ENCODE assay signal across 22 cellular contexts in genomic region chr2:71005271-71006202, GRCh38. TPM values are rescaled to one million over a fixed set of nuclear protein-coding genes. Genes with fewer than 3 reads are reported as not detected.
A peak's percentile ranks its signal among the peaks of the same experiment; 100 is the strongest.
DNase-seq lines count a peak whose midpoint lies in the region; ATAC-seq, FAIRE-seq and TF ChIP-seq lines count a peak whose summit lies in the region.
"Had no signal": no experiment of that assay in that cellular context is flagged by ENCODE, and none has a peak within 500 bp of the region (broad histone marks: within the 10 kb centered on the region; RNA-seq: fewer than 3 reads in every experiment).

No MANE protein-coding gene starts in this region.

- H2AFZ ChIP-seq in H1 (ENCODE audit: low read length), result no peak overlapping the region
- H2AFZ ChIP-seq in neuronal stem cell (ENCODE audit: low read length), result no peak overlapping the region

- TF ChIP-seq POLR2A in H1 (IDR thresholded peaks at IDR 0.05; ENCODE audit: control extremely low read depth in 1 of 2, low read depth in 2 of 2, low read length in 2 of 2), result no peak

- H3K4ac ChIP-seq in H1 (replicated peaks; ENCODE audit: insufficient read length, low read depth, low read length), result no peak overlapping the region
- no peak overlapping the region for H3K4ac ChIP-seq in neuronal stem cell (ENCODE audit: low read length)

- H4K5ac ChIP-seq in H1 (ENCODE audit: insufficient read length, low read depth, low read length), result no peak overlapping the region

- H3K14ac ChIP-seq in H1 (ENCODE audit: insufficient read length) (no peak overlapping the region), neuronal stem cell (ENCODE audit: low read length) (no peak overlapping the region)

- POLR2A ChIA-PET in GM10248 (lab: Yijun Ruan, JAX) (no interaction called here), H1 (lab: Charles Lee; ENCODE audit: partially characterized antibody) (no interaction called here)

- TF ChIP-seq EP300 in H1 (IDR thresholded peaks at IDR 0.05; ENCODE audit: borderline replicate concordance in 1 of 2, low read depth in 2 of 2, low read length in 2 of 2), result no peak

- H3K4me3 ChIP-seq in H1 (ENCODE audit: extremely low read depth in 1 of 4, insufficient read depth in 2 of 4, low read depth in 3 of 4, low read length in 4 of 4), result no peak overlapping the region
- H3K4me3 ChIP-seq in neuronal stem cell (ENCODE audit: low read length in 2 of 2), result no peak overlapping the region
- H3K4me3 ChIP-seq: MG63 had no signal

- H3K23me2 ChIP-seq in H1 (ENCODE audit: low read depth, low read length), result no peaks in the 10 kb centered on the region; the same call in 1 of the 2 replicates

- peak; percentile 4 for DNase-seq in GM10248 (ENCODE audit: extremely low spot score)
- peak; percentile 24 for DNase-seq in HT1080 (ENCODE audit: low read depth)
- no peak for DNase-seq in H1 (ENCODE audit: low read depth in 1 of 2, low spot score in 2 of 2)
- DNase-seq in neuronal stem cell (ENCODE audit: low spot score), result no peak
- DNase-seq in activated CD4-positive, alpha-beta T cell treated with anti-CD3 and anti-CD28 coated beads, Interleukin-2, amount 50 U/mL, for 1 hour, result no peak
- no peak for DNase-seq in SIG-M5 treated with dmso at 0.1 percent for 504 hours (lab: John Stamatoyannopoulos, UW; ENCODE audit: unreplicated experiment)
- DNase-seq: ACHN; C1 segment of cervical spinal cord; CD8-positive, alpha-beta memory T cell; DMS79; HCEC 1CT; MG63; NCI-H1092; NCI-H146; NCI-H2029 treated with DMSO at 0.1 percent for 48 hours; NCI-H2171 treated with DMSO at 0.1 percent for 48 hours; NCI-H446; Right ventricle myocardium superior; SK-N-SH had no signal

- 77% methylated on average over 10 of the region's 10 CpGs; no CpG with 5 or more reads in 1 of the 2 experiments for WGBS in H1 (ENCODE audit: extremely low coverage in 1 of 2, insufficient coverage in 1 of 2, insufficient read length in 1 of 2, insufficient replicate concordance in 2 of 2, low coverage in 1 of 2, low lambda C conversion rate in 2 of 2, missing lambda C conversion rate in 1 of 2), 2 experiments
- WGBS in neuronal stem cell (ENCODE audit: extremely low coverage in 2 of 2, insufficient read length in 2 of 2, insufficient replicate concordance in 1 of 2), 2 donors, result no CpG with 5 or more reads among the region's 10 CpGs

- no peak overlapping the region; the same call in 1 of the 2 replicates for H3K18ac ChIP-seq in H1 (ENCODE audit: extremely low read depth, low read length)
- H3K18ac ChIP-seq in neuronal stem cell (ENCODE audit: low read length), result peak overlapping the region; percentile 42

- H2BK120ac ChIP-seq in H1 (replicated peaks; ENCODE audit: low read depth, low read length) (no peak overlapping the region), neuronal stem cell (ENCODE audit: low read depth, low read length) (no peak overlapping the region)

- no peaks in the 10 kb centered on the region for H3K9me3 ChIP-seq in H1 (ENCODE audit: insufficient read depth in 2 of 2, low read depth in 1 of 2, low read length in 1 of 2)
- no peaks in the 10 kb centered on the region for H3K9me3 ChIP-seq in neuronal stem cell (replicated peaks in 1 of 2; ENCODE audit: control insufficient read depth in 2 of 2, insufficient read depth in 1 of 2, low read depth in 1 of 2, low read length in 2 of 2)
- H3K9me3 ChIP-seq: MG63, SK-N-SH had no signal

- no peaks in the 10 kb centered on the region for H4K20me1 ChIP-seq in H1 (replicated peaks in 1 of 2; ENCODE audit: control insufficient read depth in 1 of 2, insufficient read depth in 2 of 2, low read length in 2 of 2)

- H3K79me1 ChIP-seq in H1 (ENCODE audit: low read depth, low read length) (no peaks in the 10 kb centered on the region), neuronal stem cell (ENCODE audit: low read depth, low read length) (no peaks in the 10 kb centered on the region)

- no peaks in the 10 kb centered on the region for H3K79me2 ChIP-seq in H1 (ENCODE audit: control insufficient read depth in 1 of 2, insufficient read depth in 2 of 2, low read length in 2 of 2)

- no peak overlapping the region for H3K23ac ChIP-seq in H1 (ENCODE audit: insufficient read length)
- H3K23ac ChIP-seq in neuronal stem cell (ENCODE audit: low read depth, low read length, poor library complexity), result peak overlapping the region; percentile 4

- no peaks in the 10 kb centered on the region for H3K36me3 ChIP-seq in H1 (ENCODE audit: control insufficient read depth in 2 of 4, insufficient read depth in 4 of 4, low read length in 3 of 4)
- no peaks in the 10 kb centered on the region for H3K36me3 ChIP-seq in neuronal stem cell (replicated peaks in 1 of 2; ENCODE audit: control insufficient read depth in 2 of 2, insufficient read depth in 2 of 2, low read length in 2 of 2)
- H3K36me3 ChIP-seq: MG63 had no signal

- no peak for TF ChIP-seq RAD21 in H1 (IDR thresholded peaks at IDR 0.05 in 1 of 2, conservative IDR thresholded peaks at IDR 0.05 in 1 of 2; ENCODE audit: low read depth in 2 of 2, low read length in 2 of 2)

- H3K27me3 ChIP-seq in H1 (replicated peaks in 1 of 4; ENCODE audit: control insufficient read depth in 3 of 4, extremely low read depth in 1 of 4, insufficient read depth in 3 of 4, low read length in 3 of 4) (no peaks in the 10 kb centered on the region; a peak in 1 of 7 replicates), neuronal stem cell (ENCODE audit: control insufficient read depth in 3 of 3, insufficient read depth in 3 of 3, low read depth in 1 of 3, low read length in 3 of 3) (peaks cover 0 to 23% (median 0%) of the 10 kb centered on the region in 3 experiments)

- CTCF ChIA-PET in GM10248 (lab: Yijun Ruan, JAX) (interaction anchor here (0.9 to 10.1 kb wide), 4 partner anchors 24 to 120 kb away, joined by 3 to 138 read pairs (median 4); partner anchors contain the start of gene ANKRD53), H1 (lab: Charles Lee; ENCODE audit: partially characterized antibody) (interaction anchor here (1.0 to 2.1 kb wide), 4 partner anchors 16 to 146 kb away, joined by 3 to 7 read pairs (median 4); no protein-coding TSS in a partner anchor)

- H3K4me2 ChIP-seq in H1 (ENCODE audit: insufficient read depth in 1 of 2, low read depth in 2 of 2, low read length in 2 of 2), result no peak overlapping the region
- H3K4me2 ChIP-seq in neuronal stem cell (ENCODE audit: insufficient read depth, low read length, poor library complexity, severe bottlenecking), result no peak overlapping the region
- H3K4me2 ChIP-seq: SK-N-SH had no signal

- H2BK20ac ChIP-seq in H1 (ENCODE audit: low read length), result no peak overlapping the region

- peaks cover 3 to 11% (median 7%) of the 10 kb centered on the region in 4 experiments; a peak in 5 of 7 replicates for H3K4me1 ChIP-seq in H1 (replicated peaks in 1 of 4; ENCODE audit: control insufficient read depth in 3 of 4, insufficient read depth in 4 of 4, low read length in 3 of 4)
- peaks cover 15% of the 10 kb centered on the region in 2 donors for H3K4me1 ChIP-seq in neuronal stem cell (ENCODE audit: control insufficient read depth in 2 of 2, insufficient read depth in 1 of 2, low read depth in 1 of 2, low read length in 2 of 2)

- H2BK5ac ChIP-seq in H1 (ENCODE audit: low read depth, low read length) (no peak overlapping the region), neuronal stem cell (ENCODE audit: low read length) (no peak overlapping the region)

- no peak for ATAC-seq in HG03432 (IDR thresholded peaks at IDR 0.05; ENCODE audit: unreplicated experiment)

- H4K8ac ChIP-seq in H1 (ENCODE audit: extremely low read depth, insufficient read depth, low read length) (no peak overlapping the region; the same call in 1 of the 2 replicates), neuronal stem cell (ENCODE audit: low read depth, low read length) (no peak overlapping the region)

- no peak overlapping the region for H3K9ac ChIP-seq in H1 (replicated peaks in 1 of 4; ENCODE audit: extremely low read depth in 1 of 4, low read depth in 3 of 4, low read length in 3 of 4)
- no peak overlapping the region for H3K9ac ChIP-seq in neuronal stem cell (ENCODE audit: low read depth, low read length, poor library complexity)
- H3K9ac ChIP-seq: SK-N-SH had no signal

- TF ChIP-seq CTCF in GM10248 (IDR thresholded peaks at IDR 0.05; ENCODE audit: control extremely low read depth, extremely low read depth, low read depth, missing control alignments), result no peak
- no peak for TF ChIP-seq CTCF in H1 (IDR thresholded peaks at IDR 0.05; ENCODE audit: control extremely low read depth in 1 of 3, insufficient read depth in 1 of 3, low read depth in 1 of 3, low read length in 3 of 3)

- H3K56ac ChIP-seq in H1 (replicated peaks; ENCODE audit: insufficient read length, low read depth, low read length), result no peak overlapping the region

- no peak overlapping the region for H2AK5ac ChIP-seq in H1 (ENCODE audit: low read depth, low read length)
- peak overlapping the region; percentile 47 for H2AK5ac ChIP-seq in neuronal stem cell (ENCODE audit: low read depth, low read length)

- H2BK12ac ChIP-seq in H1 (ENCODE audit: low read depth, low read length), result peak overlapping the region; percentile 39; the same call in 1 of the 2 replicates
- no peak overlapping the region for H2BK12ac ChIP-seq in neuronal stem cell (ENCODE audit: low read length)

- H4K91ac ChIP-seq in H1 (replicated peaks; ENCODE audit: insufficient read length, low read length) (no peak overlapping the region), neuronal stem cell (ENCODE audit: low read depth, low read length, poor library complexity) (peak overlapping the region; percentile 27)

- H3K27ac ChIP-seq in H1 (ENCODE audit: low read depth, low read length) (no peak overlapping the region), neuronal stem cell (replicated peaks; ENCODE audit: low read length) (no peak overlapping the region)

- no peak for FAIRE-seq in H1 (lab: Jason Lieb, UNC)
- FAIRE-seq: GM19239 had no signal

- H2BK15ac ChIP-seq in H1 (ENCODE audit: low read length) (no peak overlapping the region), neuronal stem cell (ENCODE audit: low read length) (no peak overlapping the region)

RNA-seq across cellular contexts. Expression of gene TEX261, which starts 10.9 kb away (rescaled TPM):
- 38.4 and 60.1 TPM in 2 replicates for total RNA-seq in HT1080 (2014; rRNA removed; shearing (Covaris generic))
- polyA plus RNA-seq in HT1080 (2015; cell fraction: cytosol; rRNA removed), result 59.2 and 61.5 TPM in 2 replicates
- polyA plus RNA-seq in HT1080 (2015; cell fraction: nucleus; rRNA removed), result 39.8 and 47.2 TPM in 2 replicates
- total RNA-seq in H1 (2021; fragmentation: NEBNext Ultra II Directional; extraction: Animal tissue kit (Norgen Biotek cat#: 25700)), result 24.3 and 25.2 TPM in 2 replicates
- 30.1 and 31.2 TPM in 2 replicates for polyA plus RNA-seq in H1 (2011; rRNA removed)
- polyA plus RNA-seq in H1 (2011; cell fraction: cytosol; rRNA removed), result 20.9 TPM
- 45.3 TPM for polyA plus RNA-seq in H1 (2011; cell fraction: nucleus; rRNA removed)
- polyA plus RNA-seq in H1 (2012, experiment 1 of 2), result 15.6 to 18.4 TPM (median 17.5 TPM) in 4 replicates
- 16.0 TPM for polyA plus RNA-seq in H1 (2012, experiment 2 of 2)
- polyA plus RNA-seq in H1 (2013, experiment 1 of 2), result 27.3 TPM
- polyA plus RNA-seq in H1 (2013, experiment 2 of 2), result 37.1 TPM
- 32.0 and 32.9 TPM in 2 replicates for polyA minus RNA-seq in H1 (2011; rRNA and poly(A)+ RNA removed)
- polyA minus RNA-seq in H1 (2011; cell fraction: cytosol; rRNA and poly(A)+ RNA removed), result 11.2 TPM
- polyA minus RNA-seq in H1 (2011; cell fraction: nucleus; rRNA and poly(A)+ RNA removed), result 17.3 TPM
- 16.7 TPM for polyA plus RNA-seq in neuronal stem cell (2013, experiment 1 of 2)
- 16.5 TPM for polyA plus RNA-seq in neuronal stem cell (2013, experiment 2 of 2)

RNA-seq across cellular contexts. Expression of gene ANKRD53, which starts 27.1 kb away (rescaled TPM):
- 0.03 TPM in 1 of 2 replicates, not detected in the other for total RNA-seq in HT1080 (2014; rRNA removed; shearing (Covaris generic))
- 0.02 TPM in 1 of 2 replicates, not detected in the other for polyA plus RNA-seq in HT1080 (2015; cell fraction: cytosol; rRNA removed)
- polyA plus RNA-seq in HT1080 (2015; cell fraction: nucleus; rRNA removed), result 0.17 TPM in 1 of 2 replicates, not detected in the other
- total RNA-seq in H1 (2021; fragmentation: NEBNext Ultra II Directional; extraction: Animal tissue kit (Norgen Biotek cat#: 25700)), result 0.39 and 0.55 TPM in 2 replicates
- polyA plus RNA-seq in H1 (2011; rRNA removed), result 0.53 and 0.70 TPM in 2 replicates
- polyA plus RNA-seq in H1 (2011; cell fraction: cytosol; rRNA removed), result 0.27 TPM
- polyA plus RNA-seq in H1 (2011; cell fraction: nucleus; rRNA removed), result 0.64 TPM
- 0.49 to 0.90 TPM (median 0.61 TPM) in 4 replicates for polyA plus RNA-seq in H1 (2012, experiment 1 of 2)
- polyA plus RNA-seq in H1 (2012, experiment 2 of 2), result 0.39 TPM
- polyA plus RNA-seq in H1 (2013, experiment 1 of 2), result 0.77 TPM
- polyA plus RNA-seq in H1 (2013, experiment 2 of 2), result 0.75 TPM
- 0.47 and 0.61 TPM in 2 replicates for polyA minus RNA-seq in H1 (2011; rRNA and poly(A)+ RNA removed)
- polyA minus RNA-seq in H1 (2011; cell fraction: cytosol; rRNA and poly(A)+ RNA removed), result not detected
- polyA minus RNA-seq in H1 (2011; cell fraction: nucleus; rRNA and poly(A)+ RNA removed), result 2.1 TPM
- polyA plus RNA-seq in neuronal stem cell (2013, experiment 1 of 2), result 0.33 TPM
- 0.35 TPM for polyA plus RNA-seq in neuronal stem cell (2013, experiment 2 of 2)
- total RNA-seq: OCI-LY7 had no signal

Comparison
In these comparisons a context has a peak if more than half of its experiments do, and no peak if none do; other contexts are left out.
1. DNase-seq: peak in GM10248 (single experiment) and HT1080 (single experiment); none in H1 (0 of 2), neuronal stem cell (single experiment), activated CD4-positive, alpha-beta T cell treated with anti-CD3 and anti-CD28 coated beads, Interleukin-2, amount 50 U/mL, for 1 hour (single experiment) and SIG-M5 treated with dmso at 0.1 percent for 504 hours (single experiment).